In genomic region chr14:93090826-93091583, GRCh38 we compare ENCODE assay signal across 8 cellular contexts. TPM values are rescaled to one million over a fixed set of nuclear protein-coding genes. Genes with fewer than 3 reads are reported as not detected.
DNase-seq lines count a peak whose midpoint lies in the region; ATAC-seq and TF ChIP-seq lines count a peak whose summit lies in the region.

No MANE protein-coding gene starts in this region.

- TF ChIP-seq POLR2A in body of pancreas (IDR thresholded peaks at IDR 0.05) = no peak

- H3K9me2 ChIP-seq in GM23338 (ENCODE audit: insufficient read depth) = no peaks in the 10 kb centered on the region

- peak; percentile 24 for DNase-seq in AG10803 (ENCODE audit: low read depth)
- peak; percentile 20 for DNase-seq in NCI-H1436 treated with DMSO at 0.1 percent for 48 hours (lab: John Stamatoyannopoulos, UW)
- DNase-seq in dermis blood vessel endothelial cell = peak; percentile 20
- peak; percentile 32 for DNase-seq in midbrain (lab: John Stamatoyannopoulos, UW)
- no peak for DNase-seq in body of pancreas
- no peak for DNase-seq in GM23338 (ENCODE audit: low spot score)

- H3K27ac ChIP-seq in body of pancreas (no peak overlapping the region), GM23338 (ENCODE audit: low read depth) (no peak overlapping the region)

- peaks cover 11% of the 10 kb centered on the region for H3K36me3 Mint-ChIP-seq in GM23338 (ENCODE audit: low read depth)

- peaks cover 62% of the 10 kb centered on the region for H3K4me1 Mint-ChIP-seq in GM23338

- H3K27ac Mint-ChIP-seq in GM23338 = no peak overlapping the region

- H3K9me3 Mint-ChIP-seq in GM23338 = no peaks in the 10 kb centered on the region; the same call in 2 of the 3 replicates

- H4K20me1 ChIP-seq in GM23338 (replicated peaks; ENCODE audit: insufficient read depth) = peaks cover 34% of the 10 kb centered on the region

- intact Hi-C loops in body of pancreas (cut with DNase I) = no loop called here

- TF ChIP-seq CTCF in AG10803 (conservative IDR thresholded peaks at IDR 0.05; ENCODE audit: low read length) = no peak
- TF ChIP-seq CTCF in body of pancreas (IDR thresholded peaks at IDR 0.05) = no peak
- TF ChIP-seq CTCF in GM23338 (conservative IDR thresholded peaks at IDR 0.05; ENCODE audit: low read depth in 2 of 2) = no peak

- no peak overlapping the region for H3K4me3 Mint-ChIP-seq in GM23338

- H2AFZ ChIP-seq in GM23338 = no peak overlapping the region

- 82 to 83% methylated on average over 11 to 13 of the region's 13 CpGs for WGBS in body of pancreas, 2 donors

- no peaks in the 10 kb centered on the region for H3K36me3 ChIP-seq in body of pancreas (replicated peaks in 1 of 2; ENCODE audit: insufficient read depth in 1 of 2, low read depth in 2 of 2)
- H3K36me3 ChIP-seq in GM23338 (ENCODE audit: insufficient read depth) = no peaks in the 10 kb centered on the region

- no peak for ATAC-seq in HG02870 (IDR thresholded peaks at IDR 0.05; ENCODE audit: unreplicated experiment)
- no peak for ATAC-seq in body of pancreas
- ATAC-seq in GM23338 = no peak
- ATAC-seq in GM19035 (IDR thresholded peaks at IDR 0.05; ENCODE audit: unreplicated experiment) = no peak

- H3K27me3 ChIP-seq in body of pancreas = no peaks in the 10 kb centered on the region
- H3K27me3 ChIP-seq in GM23338 (ENCODE audit: insufficient read depth) = no peaks in the 10 kb centered on the region

- peaks cover 19% of the 10 kb centered on the region for H3K27me3 Mint-ChIP-seq in GM23338 (ENCODE audit: insufficient read depth, low read depth, poor library complexity)

- no peaks in the 10 kb centered on the region for H3K9me3 ChIP-seq in body of pancreas

- no peak overlapping the region for H3K4me3 ChIP-seq in AG10803 (ENCODE audit: low read length)
- no peak overlapping the region for H3K4me3 ChIP-seq in body of pancreas
- no peak overlapping the region for H3K4me3 ChIP-seq in GM23338

- H3K79me2 ChIP-seq in GM23338 (replicated peaks; ENCODE audit: insufficient read depth) = peaks cover 100% of the 10 kb centered on the region

- no peaks in the 10 kb centered on the region for H3F3A ChIP-seq in GM23338 (replicated peaks; ENCODE audit: low read depth)

- H3K4me2 ChIP-seq in GM23338 = no peak overlapping the region

- H3K4me1 ChIP-seq in body of pancreas (peaks cover 13% of the 10 kb centered on the region), GM23338 (ENCODE audit: insufficient read depth) (peaks cover 11% of the 10 kb centered on the region)

TF ChIP-seq in GM23338, 12 proteins besides CTCF, POLR2A, EP300 and RAD21:
- TF ChIP-seq NANOG (IDR thresholded peaks at IDR 0.05; ENCODE audit: borderline replicate concordance) = no peak
- no peak for TF ChIP-seq ETS1 (IDR thresholded peaks at IDR 0.05)
- no peak for TF ChIP-seq ZNF331 (CRISPR knock-in tag; IDR thresholded peaks at IDR 0.05; ENCODE audit: low read depth)
- no peak for TF ChIP-seq POLR2AphosphoS5 (IDR thresholded peaks at IDR 0.05; ENCODE audit: low read depth)
- no peak for TF ChIP-seq EZH2 (IDR thresholded peaks at IDR 0.05; ENCODE audit: low read depth, unreplicated experiment)
TF ChIP-seq in GM23338: peak in this region for 0.

RNA-seq across cellular contexts. Expression of gene ITPK1, which starts 24.7 kb away (rescaled TPM):
- total RNA-seq in dermis blood vessel endothelial cell (24.0 and 41.3 TPM in 2 replicates), body of pancreas (10 to 100 TPM; 30.1 to 32.6 TPM)
- total RNA-seq in GM23338 (2014; rRNA removed; shearing (Covaris generic)) = 88.1 and 101 TPM in 2 replicates
- 35.9 and 39.9 TPM in 2 replicates for polyA plus RNA-seq in GM23338 (2016; fragmentation: Nextera tagmentation; extraction: Ambion mirVana)

Comparison
In these comparisons a context has a peak if more than half of its experiments do, and no peak if none do; other contexts are left out.
1. DNase-seq: peak in AG10803 (single experiment), NCI-H1436 treated with DMSO at 0.1 percent for 48 hours (single experiment), dermis blood vessel endothelial cell (single experiment) and midbrain (single experiment); none in body of pancreas (0 of 4) and GM23338 (single experiment).